8 cellular contexts compared by ENCODE assay signal in the genomic region with DNA sequence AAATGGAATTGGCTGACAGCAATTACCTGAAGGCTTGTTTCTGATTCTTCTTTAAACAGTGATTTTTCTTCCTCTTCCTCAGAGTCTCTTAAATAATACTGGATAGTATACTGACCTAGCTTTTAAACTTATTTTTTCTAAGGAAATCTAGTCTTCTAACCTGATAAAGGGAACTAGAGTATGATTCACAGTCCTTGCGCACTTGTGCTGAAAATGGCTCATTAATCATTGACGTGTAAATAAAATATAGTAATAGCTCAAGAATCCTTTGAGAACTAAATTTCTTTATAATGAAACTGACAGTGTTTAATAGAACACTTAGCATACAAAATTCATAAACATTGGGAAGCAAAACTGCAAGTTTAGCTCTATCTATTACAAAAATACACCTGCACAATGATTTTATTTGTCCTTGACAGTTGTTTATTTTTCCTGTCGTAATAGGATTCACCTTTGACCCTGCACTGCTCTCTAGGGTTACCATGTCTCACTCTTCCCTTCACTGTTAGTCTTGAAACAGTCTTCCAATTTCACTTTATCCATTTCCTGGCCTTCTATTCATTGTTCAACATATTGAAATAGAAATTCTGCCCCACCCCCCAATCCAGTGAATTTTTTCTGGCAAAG.
DNase-seq lines count a peak whose midpoint lies in the region; ATAC-seq and TF ChIP-seq lines count a peak whose summit lies in the region.
"Not testable (repeated sequence)": the region's sequence is repeated elsewhere in the genome, so short reads cannot be mapped to it uniquely, and the experiment has no call there.

No MANE protein-coding gene starts in this region.

- H3K4me1 Mint-ChIP-seq in endodermal cell: peaks cover 25% of the 10 kb centered on the region

- not testable (repeated sequence) for H3K36me3 ChIP-seq in Karpas-422 (ENCODE audit: insufficient read depth, low read length); endodermal cell (ENCODE audit: control insufficient read depth, insufficient read depth, low read length); hepatocyte (replicated peaks; ENCODE audit: insufficient read depth, low read depth); liver (ENCODE audit: control insufficient read depth in 4 of 4, insufficient read depth in 3 of 4, low read depth in 1 of 4, low read length in 3 of 4); gastrocnemius medialis

- WGBS in endodermal cell (ENCODE audit: insufficient coverage in 1 of 2, insufficient read length in 1 of 2), 2 experiments: 50 to 92% methylated on average over 1 to 3 of the region's 3 CpGs
- WGBS in hepatocyte (ENCODE audit: low lambda C conversion rate, missing lambda C conversion rate): 68% methylated on average over 3 of the region's 3 CpGs
- 28% methylated on average over 3 of the region's 3 CpGs for WGBS in liver

- intact Hi-C loops in gastrocnemius medialis (cut with DNase I; ENCODE audit: low total_unique reads): loop anchor here (10.0 kb wide), 2 partner anchors 109 to 159 kb away; no protein-coding TSS in a partner anchor

- ATAC-seq in gastrocnemius medialis: not testable (repeated sequence)

- H2AFZ ChIP-seq in Karpas-422 (ENCODE audit: low read length); hepatocyte: not testable (repeated sequence)

- H3K9me2 ChIP-seq in Karpas-422 (replicated peaks; ENCODE audit: insufficient read depth, low read length); hepatocyte (replicated peaks; ENCODE audit: insufficient read depth): not testable (repeated sequence)

- H3K4me3 ChIP-seq in Karpas-422 (ENCODE audit: low read length); endodermal cell (ENCODE audit: low read length); fibroblast of the aortic adventitia (ENCODE audit: low read depth, low read length); hepatocyte; liver (ENCODE audit: low read depth in 1 of 3, low read length in 3 of 3); gastrocnemius medialis: not testable (repeated sequence)

- H3K4me3 Mint-ChIP-seq in endodermal cell: not testable (repeated sequence)

- H3K9me3 ChIP-seq in Karpas-422 (ENCODE audit: low read length); endodermal cell (ENCODE audit: control insufficient read depth, low read length); hepatocyte (ENCODE audit: low read depth); liver (ENCODE audit: control insufficient read depth in 4 of 4, low read length in 3 of 4); gastrocnemius medialis: not testable (repeated sequence)

- in situ Hi-C loops in gastrocnemius medialis (cut with MboI; ENCODE audit: low sequenced_read_pairs in 4 of 4): loop anchor here in 1 of 4 donors (25.0 kb wide), 1 partner anchor 128 kb away; a partner anchor contains a TSS

- H3K27ac Mint-ChIP-seq in endodermal cell: peak overlapping the region; percentile 6

- not testable (repeated sequence) for TF ChIP-seq POLR2A in gastrocnemius medialis (IDR thresholded peaks at IDR 0.05)

- not testable (repeated sequence) for H4K20me1 ChIP-seq in Karpas-422 (ENCODE audit: insufficient read depth, low read depth, low read length); hepatocyte (ENCODE audit: insufficient read depth, poor library complexity, severe bottlenecking)

- not testable (repeated sequence) for H3K27me3 ChIP-seq in Karpas-422 (ENCODE audit: low read length); endodermal cell (ENCODE audit: control insufficient read depth, insufficient read depth, low read length, poor library complexity, severe bottlenecking); hepatocyte; liver (ENCODE audit: control insufficient read depth in 4 of 4, insufficient read depth in 4 of 4, low read length in 3 of 4); gastrocnemius medialis

- not testable (repeated sequence) for H3K4me2 ChIP-seq in Karpas-422 (ENCODE audit: low read depth, low read length, poor library complexity, severe bottlenecking)
- peak overlapping the region; percentile 28 for H3K4me2 ChIP-seq in hepatocyte

- not testable (repeated sequence) for H3K9me3 Mint-ChIP-seq in endodermal cell

- H3K4me1 ChIP-seq in Karpas-422 (ENCODE audit: low read length); endodermal cell (ENCODE audit: control insufficient read depth, insufficient read depth, low read length); hepatocyte (ENCODE audit: insufficient read depth): not testable (repeated sequence)
- H3K4me1 ChIP-seq in liver (ENCODE audit: control insufficient read depth in 4 of 4, insufficient read depth in 4 of 4, low read length in 3 of 4) (peaks cover 0 to 17% (median 16%) of the 10 kb centered on the region in 4 donors), gastrocnemius medialis (peaks cover 56 to 61% of the 10 kb centered on the region in 2 donors)

- TF ChIP-seq CTCF in VCaP (conservative IDR thresholded peaks at IDR 0.05); endodermal cell (conservative IDR thresholded peaks at IDR 0.05); fibroblast of the aortic adventitia (IDR thresholded peaks at IDR 0.05; ENCODE audit: insufficient read depth, low read length); hepatocyte (IDR thresholded peaks at IDR 0.05; ENCODE audit: poor library complexity); liver (IDR thresholded peaks at IDR 0.05; ENCODE audit: low read depth, low read length, missing input control); gastrocnemius medialis (IDR thresholded peaks at IDR 0.05 in 4 of 5, conservative IDR thresholded peaks at IDR 0.05 in 1 of 5): not testable (repeated sequence)

- H3K9ac ChIP-seq in Karpas-422 (ENCODE audit: low read length); endodermal cell (ENCODE audit: extremely low read depth, low read length, poor library complexity, severe bottlenecking); liver (ENCODE audit: low read depth in 1 of 2, low read length in 2 of 2): not testable (repeated sequence)

- peak; percentile 71 for DNase-seq in DMS53 (lab: John Stamatoyannopoulos, UW)
- DNase-seq in Karpas-422: peak; percentile 11
- DNase-seq in endodermal cell; hepatocyte (ENCODE audit: low spot score); gastrocnemius medialis: not testable (repeated sequence)
- peak; percentile 33 for DNase-seq in fibroblast of the aortic adventitia (ENCODE audit: low read depth)

- not testable (repeated sequence) for TF ChIP-seq RAD21 in liver (IDR thresholded peaks at IDR 0.05)

- not testable (repeated sequence) for H3K27me3 Mint-ChIP-seq in endodermal cell (ENCODE audit: insufficient read depth)

- H3K79me2 ChIP-seq in Karpas-422 (ENCODE audit: low read length); hepatocyte: not testable (repeated sequence)

- H3K27ac ChIP-seq in Karpas-422 (ENCODE audit: low read length); endodermal cell (ENCODE audit: low read depth, low read length); hepatocyte: not testable (repeated sequence)
- 0 out of 2 replicates have a peak overlapping the region, but pooled peaks have one; percentile 9 for H3K27ac ChIP-seq in VCaP
- H3K27ac ChIP-seq in liver (ENCODE audit: low read depth in 1 of 2, low read length in 2 of 2): peak overlapping the region; percentile 20 to 46
- H3K27ac ChIP-seq in gastrocnemius medialis: peak overlapping the region; percentile 41 to 67 (median 48)

- not testable (repeated sequence) for H3K36me3 Mint-ChIP-seq in endodermal cell (ENCODE audit: low read depth)

TF ChIP-seq in liver, 16 proteins besides CTCF, POLR2A, EP300 and RAD21:
- peak; percentile 59 for TF ChIP-seq RXRA (IDR thresholded peaks at IDR 0.05)
- TF ChIP-seq NR2F2 (IDR thresholded peaks at IDR 0.05): peak; percentile 66
- peak; percentile 56 to 64 for TF ChIP-seq HNF4A (conservative IDR thresholded peaks at IDR 0.05)
- peak; percentile 85 for TF ChIP-seq FOXA2 (IDR thresholded peaks at IDR 0.05)
- peak; percentile 35 for TF ChIP-seq SP1 (IDR thresholded peaks at IDR 0.05)
- TF ChIP-seq, protein P1, sequence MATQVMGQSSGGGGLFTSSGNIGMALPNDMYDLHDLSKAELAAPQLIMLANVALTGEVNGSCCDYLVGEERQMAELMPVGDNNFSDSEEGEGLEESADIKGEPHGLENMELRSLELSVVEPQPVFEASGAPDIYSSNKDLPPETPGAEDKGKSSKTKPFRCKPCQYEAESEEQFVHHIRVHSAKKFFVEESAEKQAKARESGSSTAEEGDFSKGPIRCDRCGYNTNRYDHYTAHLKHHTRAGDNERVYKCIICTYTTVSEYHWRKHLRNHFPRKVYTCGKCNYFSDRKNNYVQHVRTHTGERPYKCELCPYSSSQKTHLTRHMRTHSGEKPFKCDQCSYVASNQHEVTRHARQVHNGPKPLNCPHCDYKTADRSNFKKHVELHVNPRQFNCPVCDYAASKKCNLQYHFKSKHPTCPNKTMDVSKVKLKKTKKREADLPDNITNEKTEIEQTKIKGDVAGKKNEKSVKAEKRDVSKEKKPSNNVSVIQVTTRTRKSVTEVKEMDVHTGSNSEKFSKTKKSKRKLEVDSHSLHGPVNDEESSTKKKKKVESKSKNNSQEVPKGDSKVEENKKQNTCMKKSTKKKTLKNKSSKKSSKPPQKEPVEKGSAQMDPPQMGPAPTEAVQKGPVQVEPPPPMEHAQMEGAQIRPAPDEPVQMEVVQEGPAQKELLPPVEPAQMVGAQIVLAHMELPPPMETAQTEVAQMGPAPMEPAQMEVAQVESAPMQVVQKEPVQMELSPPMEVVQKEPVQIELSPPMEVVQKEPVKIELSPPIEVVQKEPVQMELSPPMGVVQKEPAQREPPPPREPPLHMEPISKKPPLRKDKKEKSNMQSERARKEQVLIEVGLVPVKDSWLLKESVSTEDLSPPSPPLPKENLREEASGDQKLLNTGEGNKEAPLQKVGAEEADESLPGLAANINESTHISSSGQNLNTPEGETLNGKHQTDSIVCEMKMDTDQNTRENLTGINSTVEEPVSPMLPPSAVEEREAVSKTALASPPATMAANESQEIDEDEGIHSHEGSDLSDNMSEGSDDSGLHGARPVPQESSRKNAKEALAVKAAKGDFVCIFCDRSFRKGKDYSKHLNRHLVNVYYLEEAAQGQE (IDR thresholded peaks at IDR 0.05): peak; percentile 43
